ENCODE assay signal across 8 cellular contexts in the genomic region with DNA sequence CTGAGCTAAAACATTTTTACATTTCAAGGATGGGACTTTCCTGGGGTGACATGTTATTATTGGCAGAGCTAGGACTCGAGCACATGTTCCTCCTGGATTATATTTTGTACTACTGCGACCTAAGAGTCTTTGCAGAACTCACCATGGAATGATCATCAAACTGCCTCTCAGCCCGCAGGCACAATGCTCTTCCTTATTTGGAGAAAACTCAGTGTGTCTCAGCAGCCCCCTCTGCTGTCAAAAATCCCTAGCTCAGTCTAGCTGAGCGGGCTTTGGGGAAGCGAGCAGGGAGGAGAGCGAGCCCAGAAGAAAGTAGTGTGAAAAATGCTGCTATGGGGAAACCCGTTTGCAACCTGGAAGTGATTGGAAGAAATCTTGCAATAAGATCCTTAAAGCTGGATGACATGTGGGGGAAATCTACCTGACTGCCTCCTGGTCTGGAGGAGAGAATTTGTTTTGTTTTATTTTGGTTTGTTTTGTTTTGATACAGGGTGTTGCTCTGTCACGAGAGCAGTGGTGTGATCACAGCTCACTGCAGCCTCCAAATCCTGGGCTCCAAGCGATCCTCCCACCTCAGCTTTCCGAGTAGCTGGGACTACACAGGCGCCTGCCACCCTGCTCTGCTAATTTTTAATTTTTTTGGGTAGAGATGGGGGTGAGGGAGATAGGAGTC.
DNase-seq lines count a peak whose midpoint lies in the region; ATAC-seq and FAIRE-seq lines count a peak whose summit lies in the region.

No MANE protein-coding gene starts in this region.

- FAIRE-seq in GM19239 (lab: Jason Lieb, UNC), result peak; percentile 93

- peak; percentile 91 for DNase-seq in Ammon's horn (ENCODE audit: low spot score)
- peak; percentile 53 for DNase-seq in GM19239 (ENCODE audit: insufficient read length, low spot score)
- DNase-seq in NCI-H69 (lab: John Stamatoyannopoulos, UW), result peak; percentile 95
- peak; percentile 47 to 67 for DNase-seq in activated CD4-positive, alpha-beta T cell treated with anti-CD3 and anti-CD28 coated beads, Interleukin-2, amount 50 U/mL, for 24 hours (ENCODE audit: low read depth in 1 of 2, low spot score in 1 of 2)
- peak; percentile 64 for DNase-seq in effector CD4-positive, alpha-beta T cell
- DNase-seq in lung microvascular endothelial cell (ENCODE audit: low read depth in 2 of 2), result peak; percentile 87 to 91
- peak; percentile 57 for DNase-seq in stimulated activated CD8-positive, alpha-beta memory T cell treated with anti-CD3 and anti-CD28 coated beads, Interleukin-12 subunit alpha, Interleukin-12 subunit beta, amount 100 ng/mL, for 1 hour (ENCODE audit: low read depth)

- ATAC-seq in HG03520 (IDR thresholded peaks at IDR 0.05; ENCODE audit: unreplicated experiment), result peak; percentile 93

Comparison
In these comparisons a context has a peak if more than half of its experiments do, and no peak if none do; other contexts are left out.
1. Peak in every context shown above with its lines: DNase-seq and ATAC-seq.